Comparison of ENCODE assay signal across 17 cellular contexts in genomic region chr6:109238405-109238804, GRCh38.
"Had no signal": no experiment of that assay in that cellular context is flagged by ENCODE, and none has a peak within 500 bp of the region (broad histone marks: within the 10 kb centered on the region; RNA-seq: fewer than 3 reads in every experiment).

No MANE protein-coding gene starts in this region.

- H3K36me3 ChIP-seq: adrenal gland, esophagus squamous epithelium, heart right ventricle, left ventricle myocardium inferior, pancreas, stomach, uterus had no signal

- DNase-seq: activated B cell treated with CpG ODN at 0.5 μM for 24 hours; activated CD4-positive, alpha-beta T cell treated with anti-CD3 and anti-CD28 coated beads, Interleukin-2, amount 10 ng/mL, durations not matched to agents 24 days and 14 days; activated CD8-positive, alpha-beta memory T cell treated with anti-CD3 and anti-CD28 coated beads for 24 hours; activated naive CD4-positive, alpha-beta T cell treated with anti-CD3 and anti-CD28 coated beads, Interleukin-2, amount 10 ng/mL, durations not matched to agents 7 days and 5 days; adrenal gland; cerebellar nuclear complex; esophagus squamous epithelium; heart right ventricle; left ventricle myocardium inferior; mesendoderm; pancreas; stomach; T-helper 1 cell; uterus had no signal

- H3K4me3 ChIP-seq: adrenal gland, esophagus squamous epithelium, heart right ventricle, left ventricle myocardium inferior, pancreas, stomach, uterus had no signal

- H3K4me1 ChIP-seq: pancreas, uterus had no signal

- H3K9me3 ChIP-seq: adrenal gland, esophagus squamous epithelium, heart right ventricle, left ventricle myocardium inferior, pancreas, stomach, uterus had no signal

- ATAC-seq: activated T-helper 17 cell treated with anti-CD3 and anti-CD28 coated beads, Interleukin-2, amount 50 U/mL, for 72 hours; pancreas had no signal

- H3K27me3 ChIP-seq: adrenal gland, esophagus squamous epithelium, heart right ventricle, pancreas, stomach, uterus had no signal

- H3K27ac ChIP-seq: esophagus squamous epithelium, pancreas, uterus had no signal

- FAIRE-seq: frontal cortex, keratinocyte, pancreas had no signal
